10 cellular contexts compared by ENCODE assay signal in the genomic region with DNA sequence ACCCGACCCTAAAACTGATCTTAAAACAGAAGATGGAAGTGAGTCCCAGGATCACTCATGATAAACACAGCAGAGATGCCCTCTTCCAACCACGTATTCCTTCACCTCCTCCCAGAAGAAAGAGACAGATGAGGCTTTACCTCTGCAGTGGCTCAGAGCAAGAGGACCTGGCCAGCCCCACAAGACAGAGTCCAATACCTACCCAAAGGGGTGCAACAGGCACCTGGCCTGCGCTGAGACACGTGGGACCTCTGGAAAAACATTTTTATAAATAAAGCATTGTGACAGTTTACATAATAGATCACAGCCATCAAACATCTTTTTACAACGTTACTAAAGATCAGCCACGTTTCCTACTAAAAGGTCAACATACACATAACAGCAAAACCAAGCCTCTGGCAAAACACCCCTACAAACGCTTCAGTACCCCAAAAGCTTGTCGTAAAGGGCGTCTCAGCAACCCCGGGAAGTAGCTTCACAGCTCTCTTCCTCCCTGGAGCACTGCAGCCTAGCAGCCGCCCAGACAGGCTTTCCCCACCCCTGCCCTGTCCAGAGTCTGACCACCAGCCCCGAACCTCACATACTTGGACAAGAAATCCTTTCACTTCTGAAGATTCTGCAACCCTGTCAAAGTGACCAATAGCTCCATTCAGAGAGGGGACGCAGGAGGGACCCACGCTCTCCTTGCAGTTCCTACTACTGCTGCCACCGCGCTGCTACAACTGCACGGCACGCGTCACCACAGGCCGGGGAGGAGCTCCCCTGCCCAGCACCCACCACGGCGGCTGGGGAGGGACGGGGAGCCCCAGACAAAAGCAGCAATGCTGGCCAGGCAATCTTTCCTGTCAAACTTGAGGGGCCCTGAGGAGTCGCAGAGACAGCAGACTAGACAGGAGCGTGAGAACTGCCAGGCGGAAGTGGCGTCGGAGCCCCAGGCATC. TPM values are rescaled to one million over a fixed set of nuclear protein-coding genes. Genes with fewer than 3 reads are reported as not detected.
DNase-seq lines count a peak whose midpoint lies in the region; ATAC-seq and TF ChIP-seq lines count a peak whose summit lies in the region.
"Had no signal": no experiment of that assay in that cellular context is flagged by ENCODE, and none has a peak within 500 bp of the region (broad histone marks: within the 10 kb centered on the region; RNA-seq: fewer than 3 reads in every experiment).

No MANE protein-coding gene starts in this region.

- WGBS in heart right ventricle, 2 donors, result 59 to 69% methylated on average over 28 of the region's 28 CpGs
- 74% methylated on average over 28 of the region's 28 CpGs for WGBS in right cardiac atrium

- H3K36me3 ChIP-seq in heart right ventricle (peaks cover 0 to 8% (median 0%) of the 10 kb centered on the region in 9 donors), vagina (no peaks in the 10 kb centered on the region), left lung (no peaks in the 10 kb centered on the region)

- DNase-seq in heart right ventricle, result no peak
- DNase-seq in right cardiac atrium, result no peak
- no peak for DNase-seq in memory B cell (ENCODE audit: low spot score in 2 of 2)
- DNase-seq in vagina (ENCODE audit: extremely low spot score in 2 of 2), result no peak
- DNase-seq in COLO668 (lab: John Stamatoyannopoulos, UW; ENCODE audit: unreplicated experiment), result no peak
- no peak for DNase-seq in left lung
- DNase-seq: amniotic stem cell, DMS 273 treated with DMSO at 0.1 percent for 48 hours had no signal

- peak in 4 of 8 donors; percentile 32 to 47 (median 41) for ATAC-seq in heart right ventricle
- ATAC-seq in right cardiac atrium, result no peak
- no peak for ATAC-seq in memory B cell (ENCODE audit: low read depth)
- ATAC-seq in HG03025 (IDR thresholded peaks at IDR 0.05; ENCODE audit: low FRiP score, unreplicated experiment), result no peak
- ATAC-seq in left lung, result no peak

- no peaks in the 10 kb centered on the region for H3K27me3 Mint-ChIP-seq in activated naive CD8-positive, alpha-beta T cell
- H3K27me3 Mint-ChIP-seq in memory B cell, result peaks cover 1% of the 10 kb centered on the region

- H3K27ac Mint-ChIP-seq in activated naive CD8-positive, alpha-beta T cell, result peak overlapping the region; percentile 16
- no peak overlapping the region for H3K27ac Mint-ChIP-seq in memory B cell

- H3K4me3 ChIP-seq in heart right ventricle, result peak overlapping the region in 8 of 10 donors; percentile 1 to 58 (median 52)
- no peak overlapping the region for H3K4me3 ChIP-seq in right cardiac atrium (ENCODE audit: low read length)
- H3K4me3 ChIP-seq in vagina, result peak overlapping the region; percentile 41 to 52
- H3K4me3 ChIP-seq in left lung, result no peak overlapping the region

- H3K36me3 Mint-ChIP-seq in activated naive CD8-positive, alpha-beta T cell, result no peaks in the 10 kb centered on the region
- no peaks in the 10 kb centered on the region for H3K36me3 Mint-ChIP-seq in memory B cell

- no peaks in the 10 kb centered on the region for H3K9me3 Mint-ChIP-seq in activated naive CD8-positive, alpha-beta T cell (ENCODE audit: low read depth)
- no peaks in the 10 kb centered on the region for H3K9me3 Mint-ChIP-seq in memory B cell

- no peak for TF ChIP-seq POLR2A in vagina (IDR thresholded peaks at IDR 0.05)

- intact Hi-C loops in heart right ventricle (cut with DNase I) (loop anchor here in 3 of 10 donors (5.0 kb wide), 2 partner anchors 36 to 41 kb away; no protein-coding TSS in a partner anchor), right cardiac atrium (cut with DNase I) (loop anchor here in 2 of 4 donors (5.0 to 10.0 kb wide), 2 partner anchors 62 to 69 kb away; partner anchors contain the start of gene LSM14B (in 1 of the 2)), vagina (cut with DNase I) (loop anchor here (5.0 kb wide), 1 partner anchor 79 kb away; the partner anchor contains the start of genes PSMA7 and SS18L1), left lung (cut with DNase I) (loop anchor here in 1 of 2 donors (10.0 kb wide), 1 partner anchor 62 kb away; the partner anchor contains the start of gene LSM14B)

- peak overlapping the region; percentile 82 for H3K4me3 Mint-ChIP-seq in activated naive CD8-positive, alpha-beta T cell
- H3K4me3 Mint-ChIP-seq in memory B cell, result peak overlapping the region; percentile 70

- TF ChIP-seq CTCF in heart right ventricle (IDR thresholded peaks at IDR 0.05) (no peak), vagina (IDR thresholded peaks at IDR 0.05) (no peak), left lung (IDR thresholded peaks at IDR 0.05) (no peak)

- no peaks in the 10 kb centered on the region for H3K9me3 ChIP-seq in heart right ventricle
- H3K9me3 ChIP-seq in right cardiac atrium (ENCODE audit: control insufficient read depth, low read length), result no peaks in the 10 kb centered on the region
- H3K9me3 ChIP-seq in vagina, result no peaks in the 10 kb centered on the region
- H3K9me3 ChIP-seq in left lung, result no peaks in the 10 kb centered on the region

- H3K27ac ChIP-seq in heart right ventricle (peak overlapping the region in 1 of 10 donors; percentile 31), right cardiac atrium (ENCODE audit: low read length) (no peak overlapping the region), vagina (no peak overlapping the region), left lung (no peak overlapping the region)

- H3K4me1 Mint-ChIP-seq in activated naive CD8-positive, alpha-beta T cell (ENCODE audit: low read depth), result peaks cover 64% of the 10 kb centered on the region
- peaks cover 42% of the 10 kb centered on the region for H3K4me1 Mint-ChIP-seq in memory B cell

- no peaks in the 10 kb centered on the region for H3K27me3 ChIP-seq in heart right ventricle
- H3K27me3 ChIP-seq in right cardiac atrium (ENCODE audit: control insufficient read depth, insufficient read depth), result no peaks in the 10 kb centered on the region
- no peaks in the 10 kb centered on the region for H3K27me3 ChIP-seq in vagina
- no peaks in the 10 kb centered on the region for H3K27me3 ChIP-seq in left lung

- peaks cover 8 to 42% (median 34%) of the 10 kb centered on the region in 9 donors for H3K4me1 ChIP-seq in heart right ventricle
- peaks cover 6% of the 10 kb centered on the region for H3K4me1 ChIP-seq in right cardiac atrium (ENCODE audit: control insufficient read depth, insufficient read depth, low read length)
- peaks cover 52% of the 10 kb centered on the region for H3K4me1 ChIP-seq in vagina
- H3K4me1 ChIP-seq in left lung, result peaks cover 23 to 62% of the 10 kb centered on the region in 2 donors

RNA-seq across cellular contexts. Expression of gene TAF4, which starts 2.8 kb away (rescaled TPM):
- total RNA-seq in heart right ventricle, result 10 to 100 TPM in 8 of 10 donors, 1 to 10 TPM in 2; 8.6 to 14.8 (median 11.8) TPM
- 1 to 10 TPM; 3.7 to 7.9 TPM for polyA plus RNA-seq in heart right ventricle
- total RNA-seq in right cardiac atrium, result 10 to 100 TPM in 1 of 4 donors, 1 to 10 TPM in 3; 7.0 to 13.6 (median 8.6) TPM
- 3.8 TPM for polyA plus RNA-seq in right cardiac atrium
- 9.6 TPM for total RNA-seq in vagina
- 10 to 100 TPM; 15.2 to 16.1 TPM for total RNA-seq in left lung

RNA-seq across cellular contexts. Expression of gene LSM14B, which starts 59.3 kb away (rescaled TPM):
- total RNA-seq in heart right ventricle (10 to 100 TPM; 50.8 to 63.7 (median 60.5) TPM), right cardiac atrium (10 to 100 TPM; 32.9 to 45.7 (median 40.9) TPM), vagina (23.6 TPM), left lung (10 to 100 TPM; 36.0 to 36.2 TPM)
- polyA plus RNA-seq in heart right ventricle (10 to 100 TPM; 15.7 to 41.7 TPM), right cardiac atrium (27.6 TPM)

Comparison
In these comparisons a context has a peak if more than half of its experiments do, and no peak if none do; other contexts are left out.
1. H3K4me3 ChIP-seq: peak in heart right ventricle (8 of 10) and vagina (2 of 2); none in right cardiac atrium (single experiment) and left lung (0 of 2).